ENCODE assay signal across 27 cellular contexts in genomic region chr14:100605230-100605629, GRCh38. TPM values are rescaled to one million over a fixed set of nuclear protein-coding genes. Genes with fewer than 3 reads are reported as not detected.
DNase-seq lines count a peak whose midpoint lies in the region; ATAC-seq and TF ChIP-seq lines count a peak whose summit lies in the region.
"Had no signal": no experiment of that assay in that cellular context is flagged by ENCODE, and none has a peak within 500 bp of the region (broad histone marks: within the 10 kb centered on the region; RNA-seq: fewer than 3 reads in every experiment).

No MANE protein-coding gene starts in this region.

- no peak overlapping the region for H3K27ac Mint-ChIP-seq in activated naive CD4-positive, alpha-beta T cell treated with anti-CD3 and anti-CD28 coated beads, Interleukin-2, amount 50 U/mL, for 72 hours
- H3K27ac Mint-ChIP-seq: CD4-positive, alpha-beta T cell had no signal

- TF ChIP-seq POLR2A in sigmoid colon (IDR thresholded peaks at IDR 0.05): no peak

- TF ChIP-seq CTCF in right atrium auricular region (IDR thresholded peaks at IDR 0.05) (no peak), RWPE2 (IDR thresholded peaks at IDR 0.05; ENCODE audit: poor library complexity, severe bottlenecking) (no peak), sigmoid colon (IDR thresholded peaks at IDR 0.05) (no peak)

- ATAC-seq in Right ventricle myocardium inferior (no peak), RWPE2 (ENCODE audit: low read depth) (no peak), GM21723 (IDR thresholded peaks at IDR 0.05; ENCODE audit: unreplicated experiment) (no peak)
- ATAC-seq in activated naive CD4-positive, alpha-beta T cell treated with anti-CD3 and anti-CD28 coated beads, Interleukin-2, amount 50 U/mL, for 72 hours: no peak
- ATAC-seq: PC-3 had no signal

- intact Hi-C loops in Right ventricle myocardium inferior (cut with DNase I) (no loop called here), sigmoid colon (cut with DNase I) (no loop called here)

- H3K27ac ChIP-seq in right atrium auricular region (no peak overlapping the region), RWPE2 (ENCODE audit: poor library complexity, severe bottlenecking) (no peak overlapping the region), sigmoid colon (no peak overlapping the region)
- H3K27ac ChIP-seq: BLaER1 treated with 17β-estradiol and CSF1 and Interleukin-3, amounts not matched to agents 10 nM and 100 nM had no signal

- H3K9me3 ChIP-seq in right atrium auricular region (peaks cover 0 to 14% of the 10 kb centered on the region in 2 donors), RWPE2 (ENCODE audit: severe bottlenecking) (no peaks in the 10 kb centered on the region), sigmoid colon (peaks cover 0 to 4% (median 0%) of the 10 kb centered on the region in 4 donors)
- H3K9me3 ChIP-seq: MG63 had no signal

- H3K36me3 Mint-ChIP-seq in activated naive CD4-positive, alpha-beta T cell treated with anti-CD3 and anti-CD28 coated beads, Interleukin-2, amount 50 U/mL, for 72 hours: peaks cover 18 to 20% of the 10 kb centered on the region in 2 donors

- no peak overlapping the region for H3K4me3 ChIP-seq in right atrium auricular region
- H3K4me3 ChIP-seq in RWPE2 (ENCODE audit: severe bottlenecking): no peak overlapping the region
- no peak overlapping the region for H3K4me3 ChIP-seq in sigmoid colon
- H3K4me3 ChIP-seq: BLaER1 treated with 17β-estradiol and CSF1 and Interleukin-3, amounts not matched to agents 10 nM and 100 nM; MG63 had no signal

- TF ChIP-seq EP300 in sigmoid colon (IDR thresholded peaks at IDR 0.05): no peak

- H3K4me1 ChIP-seq in right atrium auricular region: no peaks in the 10 kb centered on the region
- no peaks in the 10 kb centered on the region for H3K4me1 ChIP-seq in RWPE2 (ENCODE audit: insufficient read depth, poor library complexity, severe bottlenecking)
- no peaks in the 10 kb centered on the region for H3K4me1 ChIP-seq in sigmoid colon

- H3K27me3 ChIP-seq in right atrium auricular region (no peaks in the 10 kb centered on the region), RWPE2 (ENCODE audit: insufficient read depth, poor library complexity, severe bottlenecking) (peaks cover under 1% of the 10 kb centered on the region), sigmoid colon (peaks cover 0 to 17% (median 0%) of the 10 kb centered on the region in 3 donors)
- H3K27me3 ChIP-seq: BLaER1 treated with 17β-estradiol and CSF1 and Interleukin-3, amounts not matched to agents 10 nM and 100 nM; MG63 had no signal

- H3K9me3 Mint-ChIP-seq in activated naive CD4-positive, alpha-beta T cell treated with anti-CD3 and anti-CD28 coated beads, Interleukin-2, amount 50 U/mL, for 72 hours: peaks cover 17 to 18% of the 10 kb centered on the region in 2 donors

- DNase-seq in Right ventricle myocardium inferior (ENCODE audit: missing footprints): peak; percentile 4
- DNase-seq in right atrium auricular region (ENCODE audit: low spot score): no peak
- peak; percentile 54 for DNase-seq in RWPE2 (ENCODE audit: low spot score)
- peak; percentile 55 for DNase-seq in mesenteric fat pad (ENCODE audit: low spot score)
- DNase-seq in sigmoid colon: peak; percentile 48
- DNase-seq in NCI-H510A (lab: John Stamatoyannopoulos, UW): no peak
- DNase-seq in activated naive CD4-positive, alpha-beta T cell treated with anti-CD3 and anti-CD28 coated beads, Interleukin-2, amount 50 U/mL, for 72 hours (ENCODE audit: low spot score in 2 of 2): no peak
- DNase-seq: AML-193; DMS53; GOT3; HCEC 1CT; IMR-90; KG1; MG63; NCI-H1105 treated with DMSO at 0.1 percent for 48 hours; NCI-H146; NCI-H1930; NCI-H2107; NCI-H524 treated with DMSO at 0.1 percent for 48 hours; NCI-H82; NK-92 treated with Interleukin-12 subunit alpha and Interleukin-12 subunit beta, amount 100 ng/mL, for 24 hours; PC-3; SHP77 treated with DMSO at 0.1 percent for 48 hours had no signal

- H3K36me3 ChIP-seq in right atrium auricular region (no peaks in the 10 kb centered on the region), RWPE2 (ENCODE audit: low read depth) (no peaks in the 10 kb centered on the region), sigmoid colon (no peaks in the 10 kb centered on the region)
- H3K36me3 ChIP-seq: BLaER1 treated with 17β-estradiol and CSF1 and Interleukin-3, amounts not matched to agents 10 nM and 100 nM; MG63 had no signal

- WGBS in sigmoid colon, 2 donors: 83 to 86% methylated on average over 4 of the region's 4 CpGs

RNA-seq across cellular contexts. Expression of gene BEGAIN, which starts 18.0 kb away (rescaled TPM):
- total RNA-seq in Right ventricle myocardium inferior (0.68 TPM), right atrium auricular region (1 to 10 TPM in 1 of 2 donors, under 1 TPM in 1; 0.93 to 5.7 TPM), mesenteric fat pad (2.2 TPM), sigmoid colon (1 to 10 TPM in 1 of 4 donors, under 1 TPM in 3; 0.36 to 1.4 (median 0.59) TPM)
- polyA plus RNA-seq in sigmoid colon: under 1 TPM; 0.46 to 0.90 (median 0.60) TPM
- 1 to 10 TPM; 1.3 to 8.0 TPM for total RNA-seq in activated naive CD4-positive, alpha-beta T cell treated with anti-CD3 and anti-CD28 coated beads, Interleukin-2, amount 50 U/mL, for 72 hours
- total RNA-seq: RPMI7951 had no signal

Comparison
In these comparisons a context has a peak if more than half of its experiments do, and no peak if none do; other contexts are left out.
1. DNase-seq: peak in Right ventricle myocardium inferior (single experiment), RWPE2 (single experiment), mesenteric fat pad (single experiment) and sigmoid colon (single experiment); none in right atrium auricular region (single experiment), NCI-H510A (single experiment) and activated naive CD4-positive, alpha-beta T cell treated with anti-CD3 and anti-CD28 coated beads, Interleukin-2, amount 50 U/mL, for 72 hours (0 of 2).